ENCODE assay signal across 7 cellular contexts in the genomic region with DNA sequence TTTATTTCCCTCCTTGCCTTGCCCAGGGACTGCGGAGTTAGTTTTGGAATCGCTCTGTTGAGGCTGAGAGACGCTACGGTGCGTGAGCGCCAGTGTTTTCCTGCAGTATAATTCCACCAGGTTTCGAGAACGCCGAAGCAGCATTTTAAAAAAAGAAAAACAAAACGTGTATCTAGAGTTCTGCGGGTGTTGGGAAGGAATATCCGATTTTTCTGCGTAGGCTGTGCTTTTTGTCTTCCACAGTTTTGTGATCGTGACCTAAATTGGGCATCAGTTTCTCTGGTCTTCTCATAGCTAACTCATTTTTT. TPM values are rescaled to one million over a fixed set of nuclear protein-coding genes. Genes with fewer than 3 reads are reported as not detected.
DNase-seq lines count a peak whose midpoint lies in the region; ATAC-seq and TF ChIP-seq lines count a peak whose summit lies in the region.

No MANE protein-coding gene starts in this region.

- 1 to 2% methylated on average over 14 of the region's 14 CpGs for WGBS in GM23248 (ENCODE audit: low coverage in 1 of 2, low lambda C conversion rate in 2 of 2, missing lambda C conversion rate in 2 of 2), 2 experiments
- WGBS in spleen, 5 donors: 0 to 1% (median 0%) methylated on average over 14 of the region's 14 CpGs

- H3K27ac Mint-ChIP-seq in T-helper 17 cell: peak overlapping the region; percentile 81
- H3K27ac Mint-ChIP-seq in glutamatergic neuron (ENCODE audit: unreplicated experiment): peak overlapping the region; percentile 88

- no peak for ATAC-seq in T-helper 17 cell
- ATAC-seq in HG03520 (IDR thresholded peaks at IDR 0.05; ENCODE audit: unreplicated experiment): no peak
- no peak for ATAC-seq in HG02970 (IDR thresholded peaks at IDR 0.05; ENCODE audit: low FRiP score, unreplicated experiment)

- H2AFZ ChIP-seq in GM23248: peak overlapping the region; percentile 85

- DNase-seq in GM23248 (no peak), T-helper 17 cell (no peak), glutamatergic neuron (no peak), spleen (no peak), DMS53 treated with DMSO at 0.1 percent for 48 hours (lab: John Stamatoyannopoulos, UW; ENCODE audit: unreplicated experiment) (no peak)

- H3K9me3 ChIP-seq in GM23248 (ENCODE audit: low read depth) (no peaks in the 10 kb centered on the region), T-helper 17 cell (ENCODE audit: control insufficient read depth, low read length, poor library complexity, severe bottlenecking) (no peaks in the 10 kb centered on the region), spleen (no peaks in the 10 kb centered on the region)

- peaks cover 52% of the 10 kb centered on the region for H3K79me2 ChIP-seq in GM23248 (ENCODE audit: insufficient read depth)

- H3K4me1 Mint-ChIP-seq in T-helper 17 cell: peaks cover 15% of the 10 kb centered on the region
- H3K4me1 Mint-ChIP-seq in glutamatergic neuron (ENCODE audit: low read depth, unreplicated experiment): peaks cover 8% of the 10 kb centered on the region

- H3K4me1 ChIP-seq in GM23248 (ENCODE audit: insufficient read depth): peaks cover 12% of the 10 kb centered on the region
- peaks cover 8 to 46% (median 25%) of the 10 kb centered on the region in 6 donors for H3K4me1 ChIP-seq in spleen

- intact Hi-C loops in spleen (cut with DNase I; ENCODE audit: low total_unique reads): loop anchor here (10.0 kb wide), 1 partner anchor 1025 kb away; a partner anchor contains a TSS

- in situ Hi-C loops in GM23248 (cut with MboI): no loop called here

- H3K4me3 Mint-ChIP-seq in T-helper 17 cell (peak overlapping the region; percentile 91), glutamatergic neuron (ENCODE audit: unreplicated experiment) (peak overlapping the region; percentile 89)

- no peaks in the 10 kb centered on the region for H4K20me1 ChIP-seq in GM23248 (ENCODE audit: insufficient read depth)

- H3K27me3 ChIP-seq in GM23248 (replicated peaks; ENCODE audit: insufficient read depth) (no peaks in the 10 kb centered on the region), spleen (replicated peaks in 1 of 7) (no peaks in the 10 kb centered on the region)

- H3K36me3 Mint-ChIP-seq in T-helper 17 cell (ENCODE audit: low read depth): no peaks in the 10 kb centered on the region
- H3K36me3 Mint-ChIP-seq in glutamatergic neuron (ENCODE audit: unreplicated experiment): no peaks in the 10 kb centered on the region

- no peak for TF ChIP-seq POLR2A in spleen (IDR thresholded peaks at IDR 0.05)

- H3K9ac ChIP-seq in GM23248: peak overlapping the region; percentile 93

- H3K27ac ChIP-seq in GM23248 (peak overlapping the region; percentile 84), spleen (peak overlapping the region; percentile 85 to 96 (median 92))

- H3K9me2 ChIP-seq in GM23248 (ENCODE audit: insufficient read depth): no peaks in the 10 kb centered on the region

- peak overlapping the region; percentile 91 for H3K4me2 ChIP-seq in GM23248 (ENCODE audit: unreplicated experiment)

- peaks cover 4% of the 10 kb centered on the region for H3K9me3 Mint-ChIP-seq in glutamatergic neuron (ENCODE audit: unreplicated experiment)

- H3K4me3 ChIP-seq in GM23248: peak overlapping the region; percentile 95
- peak overlapping the region; percentile 84 to 99 (median 96) for H3K4me3 ChIP-seq in spleen

- no peaks in the 10 kb centered on the region for H3K36me3 ChIP-seq in GM23248 (ENCODE audit: low read depth)
- H3K36me3 ChIP-seq in spleen: peaks cover 0 to 17% (median 0%) of the 10 kb centered on the region in 6 donors

- peaks cover 21% of the 10 kb centered on the region for H3F3A ChIP-seq in GM23248 (ENCODE audit: insufficient read depth)

- H3K27me3 Mint-ChIP-seq in T-helper 17 cell (no peaks in the 10 kb centered on the region), glutamatergic neuron (ENCODE audit: unreplicated experiment) (peaks cover 3% of the 10 kb centered on the region)

- TF ChIP-seq CTCF in glutamatergic neuron (IDR thresholded peaks at IDR 0.05; ENCODE audit: partially characterized antibody, unreplicated experiment) (no peak), spleen (IDR thresholded peaks at IDR 0.05 in 8 of 11, conservative IDR thresholded peaks at IDR 0.05 in 3 of 11) (no peak)

RNA-seq across cellular contexts. Expression of a gene that starts 0.8 kb away (rescaled TPM):
- total RNA-seq in GM23248 (2014; rRNA removed; shearing (Covaris generic)): 57.3 and 74.2 TPM in 2 replicates
- polyA plus RNA-seq in GM23248 (2016; fragmentation: Nextera tagmentation; extraction: Ambion mirVana) (50.1 and 53.4 TPM in 2 replicates), spleen (10 to 100 TPM; 19.2 to 26.0 (median 24.8) TPM)
- total RNA-seq in T-helper 17 cell (10 to 100 TPM; 69.5 to 82.8 TPM), glutamatergic neuron (ENCODE audit: unreplicated experiment) (167 TPM), spleen (10 to 100 TPM; 40.5 to 73.7 (median 56.0) TPM)
